8 cellular contexts compared by ENCODE assay signal in the genomic region with DNA sequence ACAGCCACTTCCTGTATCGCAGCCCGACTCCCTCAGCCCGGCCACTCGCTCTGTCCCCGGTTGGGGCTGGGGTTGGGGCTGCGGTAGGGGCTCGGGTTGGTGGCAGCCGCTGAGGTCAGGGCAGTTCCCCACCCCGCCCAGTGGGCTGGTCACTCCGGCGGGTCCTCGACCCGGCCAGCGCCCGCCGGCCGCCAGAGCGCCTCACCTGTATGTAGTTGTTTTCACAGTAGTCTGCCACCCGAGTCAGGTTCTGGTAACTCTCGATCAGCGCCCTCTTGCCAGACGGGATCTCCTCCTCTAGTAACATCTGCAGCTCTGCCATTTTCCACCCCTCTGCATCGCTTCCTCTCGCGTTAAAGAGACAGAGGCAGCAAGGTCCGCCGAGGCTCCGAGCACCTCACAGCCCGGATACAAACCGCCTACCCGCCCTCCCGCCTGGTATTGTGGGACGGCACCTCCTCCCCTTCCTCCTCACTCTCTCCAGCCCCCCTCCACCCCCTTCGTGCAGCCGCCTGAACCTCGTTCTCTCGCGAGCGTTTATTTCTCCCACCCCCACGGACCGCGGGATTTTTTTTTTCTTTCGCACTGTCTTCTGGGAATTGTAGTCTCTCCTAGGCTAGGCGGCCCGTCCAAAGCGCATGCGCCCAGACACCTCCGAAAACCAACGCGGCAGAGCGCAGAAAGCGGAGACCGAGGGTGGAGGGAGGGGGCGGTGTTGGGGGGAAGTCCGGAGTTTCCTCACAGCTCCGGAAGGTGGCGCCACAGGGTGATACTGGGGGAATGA. TPM values are rescaled to one million over a fixed set of nuclear protein-coding genes. Genes with fewer than 3 reads are reported as not detected.
DNase-seq lines count a peak whose midpoint lies in the region; ATAC-seq, FAIRE-seq and TF ChIP-seq lines count a peak whose summit lies in the region.

A gene (minus strand): TSS at position 417 of the 784 bp plus-strand sequence. CDS start 95 bp downstream, at position 322.

- H3K4me2 ChIP-seq in DND-41 (ENCODE audit: insufficient read depth, low read length), result peak within 1 kb of the TSS; percentile 88

- H3K9ac ChIP-seq in DND-41 (ENCODE audit: low read depth, low read length) (peak within 1 kb of the TSS; percentile 99), muscle layer of colon (ENCODE audit: low read length) (peak within 1 kb of the TSS; percentile 92)

- H3K27me3 ChIP-seq in DND-41 (ENCODE audit: insufficient read depth, low read length, poor library complexity), result no peaks in the 10 kb centered on the region
- no peaks in the 10 kb centered on the region for H3K27me3 ChIP-seq in muscle layer of colon (ENCODE audit: control insufficient read depth in 1 of 2, insufficient read depth in 2 of 2, low read length in 2 of 2)

- peaks cover 50% of the 10 kb centered on the region for H3K79me2 ChIP-seq in DND-41 (ENCODE audit: insufficient read depth, low read length)

- peak within 1 kb of the TSS; percentile 97 for H3K27ac Mint-ChIP-seq in activated T-cell treated with anti-CD3 and anti-CD28 coated beads, Interleukin-2, amount 50 U/mL, for 72 hours

- peak; percentile 68 for TF ChIP-seq CTCF in DND-41 (IDR thresholded peaks at IDR 0.05; ENCODE audit: borderline replicate concordance, extremely low read depth, low read length, poor library complexity, severe bottlenecking)

- FAIRE-seq in RCC 7860 (lab: Jason Lieb, UNC), result peak; percentile 88

- H3K4me1 Mint-ChIP-seq in activated T-cell treated with anti-CD3 and anti-CD28 coated beads, Interleukin-2, amount 50 U/mL, for 72 hours (ENCODE audit: low read depth), result peaks cover 41% of the 10 kb centered on the region

- peaks cover 2 to 5% of the 10 kb centered on the region in 2 donors for H3K36me3 Mint-ChIP-seq in activated T-cell treated with anti-CD3 and anti-CD28 coated beads, Interleukin-2, amount 50 U/mL, for 72 hours (ENCODE audit: insufficient read depth in 2 of 2)

- peaks cover 32% of the 10 kb centered on the region for H4K20me1 ChIP-seq in DND-41 (ENCODE audit: insufficient read depth, low read length)

- peak within 1 kb of the TSS; percentile 95 for H3K4me3 Mint-ChIP-seq in activated T-cell treated with anti-CD3 and anti-CD28 coated beads, Interleukin-2, amount 50 U/mL, for 72 hours

- no peaks in the 10 kb centered on the region for H3K36me3 ChIP-seq in DND-41 (ENCODE audit: insufficient read depth, low read length)
- no peaks in the 10 kb centered on the region for H3K36me3 ChIP-seq in KOPT-K1 (ENCODE audit: insufficient read depth, low read length)
- no peaks in the 10 kb centered on the region for H3K36me3 ChIP-seq in muscle layer of colon (ENCODE audit: insufficient read depth, low read length)

- H3K9me3 Mint-ChIP-seq in activated T-cell treated with anti-CD3 and anti-CD28 coated beads, Interleukin-2, amount 50 U/mL, for 72 hours, result no peaks in the 10 kb centered on the region

- H3K4me3 ChIP-seq in DND-41 (ENCODE audit: low read depth in 1 of 2, low read length in 2 of 2), result peak within 1 kb of the TSS; percentile 87 to 97
- H3K4me3 ChIP-seq in muscle layer of colon (ENCODE audit: low read depth in 1 of 2, low read length in 2 of 2), result peak within 1 kb of the TSS; percentile 94 to 96

- peak within 1 kb of the TSS; percentile 96 for H2AFZ ChIP-seq in DND-41 (ENCODE audit: low read depth, low read length)

- H3K4me1 ChIP-seq in DND-41 (ENCODE audit: insufficient read depth, low read length), result peaks cover 34% of the 10 kb centered on the region
- H3K4me1 ChIP-seq in muscle layer of colon (ENCODE audit: insufficient read depth, low read length), result peaks cover 20% of the 10 kb centered on the region

- peak; percentile 90 for ATAC-seq in DND-41 (ENCODE audit: insufficient read depth, low read depth)
- ATAC-seq in GM21737 (IDR thresholded peaks at IDR 0.05; ENCODE audit: unreplicated experiment), result peak; percentile 72
- peak; percentile 92 to 93 for ATAC-seq in activated T-cell treated with anti-CD3 and anti-CD28 coated beads, Interleukin-2, amount 50 U/mL, for 72 hours (replicated peaks in 1 of 2)
- peak; percentile 95 for ATAC-seq in esophagus mucosa

- DNase-seq in DND-41 (peak; percentile 98), RCC 7860 (ENCODE audit: low spot score) (peak; percentile 98)
- DNase-seq in activated T-cell treated with anti-CD3 and anti-CD28 coated beads, Interleukin-2, amount 50 U/mL, for 72 hours, result peak; percentile 97 to 98
- peak; percentile 92 for DNase-seq in stimulated activated CD8-positive, alpha-beta memory T cell treated with anti-CD3 and anti-CD28 coated beads, Interleukin-7, amount 100 ng/mL, for 24 hours (ENCODE audit: low read depth)

- no peaks in the 10 kb centered on the region for H3K9me3 ChIP-seq in DND-41 (ENCODE audit: insufficient read depth, low read length, severe bottlenecking)
- H3K9me3 ChIP-seq in KOPT-K1 (ENCODE audit: insufficient read depth, low read length, poor library complexity, severe bottlenecking), result no peaks in the 10 kb centered on the region
- no peaks in the 10 kb centered on the region for H3K9me3 ChIP-seq in muscle layer of colon (ENCODE audit: low read length)

- peaks cover 11% of the 10 kb centered on the region for H3K27me3 Mint-ChIP-seq in activated T-cell treated with anti-CD3 and anti-CD28 coated beads, Interleukin-2, amount 50 U/mL, for 72 hours (ENCODE audit: low read depth)

- peak within 1 kb of the TSS; percentile 98 for H3K27ac ChIP-seq in DND-41 (ENCODE audit: low read length)
- H3K27ac ChIP-seq in KOPT-K1 (ENCODE audit: low read depth, low read length, poor library complexity, severe bottlenecking), result peak within 1 kb of the TSS; percentile 89
- peak within 1 kb of the TSS; percentile 94 for H3K27ac ChIP-seq in muscle layer of colon (ENCODE audit: low read depth, low read length)

RNA-seq across cellular contexts. Expression of the gene that starts here (rescaled TPM):
- 10 to 100 TPM; 71.0 to 86.2 TPM for total RNA-seq in activated T-cell treated with anti-CD3 and anti-CD28 coated beads, Interleukin-2, amount 50 U/mL, for 72 hours
- total RNA-seq in esophagus mucosa, result 67.0 TPM

Comparison
In these comparisons a context has a peak if more than half of its experiments do, and no peak if none do; other contexts are left out.
1. Peak in every context shown above with its lines: DNase-seq, ATAC-seq, H3K4me3 ChIP-seq and H3K27ac ChIP-seq.